Comparison of ENCODE assay signal across 19 cellular contexts in the genomic region with DNA sequence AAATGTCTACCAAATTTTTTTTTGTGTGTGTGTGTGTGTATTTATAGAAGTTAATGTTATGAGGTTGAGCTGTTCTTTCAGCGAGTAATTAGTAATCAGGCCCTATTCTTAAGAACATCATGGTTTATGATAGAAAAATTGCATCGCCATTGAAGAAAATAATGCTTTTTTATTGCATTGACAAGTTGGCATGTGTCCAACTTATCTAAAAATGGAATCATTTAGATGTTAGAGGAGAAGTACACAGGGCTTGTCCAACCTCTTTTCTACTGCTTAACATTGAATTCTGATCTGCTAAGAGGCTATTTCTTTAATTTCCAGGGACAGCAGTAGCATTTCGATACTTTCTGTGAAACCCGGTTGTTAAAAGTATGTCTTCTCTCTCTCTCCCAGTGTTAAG.
"Had no signal": no experiment of that assay in that cellular context is flagged by ENCODE, and none has a peak within 500 bp of the region (broad histone marks: within the 10 kb centered on the region; RNA-seq: fewer than 3 reads in every experiment).

No MANE protein-coding gene starts in this region.

- H3K9me3 ChIP-seq: SK-N-SH had no signal

- H3K9me2 ChIP-seq: SK-N-SH had no signal

- H3K27ac ChIP-seq: RWPE1 had no signal

- DNase-seq: KG1, MM.1S, NCI-H1092 treated with DMSO at 0.1 percent for 48 hours, NCI-H1436 treated with DMSO at 0.1 percent for 48 hours, NCI-H1694, NCI-H187 treated with DMSO at 0.1 percent for 48 hours, NCI-H2029 treated with DMSO at 0.1 percent for 48 hours, NCI-H2107, NCI-H2171 treated with DMSO at 0.1 percent for 48 hours, NCI-H345, NCI-H446 treated with DMSO at 0.1 percent for 48 hours, NCI-H510A treated with DMSO at 0.1 percent for 48 hours, NCI-H526 treated with DMSO at 0.1 percent for 48 hours, NCI-H774, SHP77, SK-N-SH, SW 1271, T-cell had no signal

- ATAC-seq: T-cell had no signal

- H3K9ac ChIP-seq: SK-N-SH had no signal

- H3K4me2 ChIP-seq: SK-N-SH had no signal
